8 cellular contexts compared by ENCODE assay signal in the genomic region with DNA sequence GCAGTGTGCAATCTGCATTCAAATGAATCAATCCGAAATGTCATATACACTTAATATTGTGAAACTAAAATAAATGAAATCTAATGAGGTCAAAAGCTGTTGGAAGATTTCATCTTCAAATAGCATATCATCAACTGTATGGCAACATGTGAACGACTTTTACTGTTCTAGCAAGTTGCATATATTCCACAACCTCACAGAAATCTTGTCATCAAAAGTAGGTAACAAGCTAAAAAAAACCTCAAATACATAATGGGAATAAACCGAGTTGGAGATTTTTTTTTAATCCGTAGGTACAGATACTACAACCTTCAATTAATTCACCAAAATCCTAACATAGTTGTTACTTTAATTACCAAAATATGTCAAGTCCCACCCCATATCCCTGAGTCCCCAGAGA. TPM values are rescaled to one million over a fixed set of nuclear protein-coding genes. Genes with fewer than 3 reads are reported as not detected.
DNase-seq lines count a peak whose midpoint lies in the region; ATAC-seq, FAIRE-seq and TF ChIP-seq lines count a peak whose summit lies in the region.

No MANE protein-coding gene starts in this region.

- H3K4me2 ChIP-seq in endothelial cell of umbilical vein (ENCODE audit: insufficient read depth, low read length) (peak overlapping the region; percentile 88), trophoblast cell (ENCODE audit: low read length) (peak overlapping the region; percentile 56)

- peak overlapping the region; percentile 60 to 95 (median 88) for H3K4me3 ChIP-seq in endothelial cell of umbilical vein (replicated peaks in 1 of 3; ENCODE audit: insufficient read depth in 1 of 3, low read depth in 1 of 3, low read length in 3 of 3)
- no peak overlapping the region for H3K4me3 ChIP-seq in trophoblast cell (ENCODE audit: low read depth, low read length)

- no peak overlapping the region for H3K4ac ChIP-seq in trophoblast cell (ENCODE audit: low read depth, low read length)

- intact Hi-C loops in endothelial cell of umbilical vein (cut with micrococcal nuclease) = loop anchor here (2.0 to 5.0 kb wide), 3 partner anchors 47 to 571 kb away; no protein-coding TSS in a partner anchor

- no peak overlapping the region for H2BK120ac ChIP-seq in trophoblast cell (ENCODE audit: insufficient read depth, low read length, poor library complexity)

- no CpG with 5 or more reads among the region's 4 CpGs for WGBS in trophoblast cell (ENCODE audit: extremely low coverage, insufficient coverage, insufficient read length)

- no peak overlapping the region for H4K12ac ChIP-seq in trophoblast cell (ENCODE audit: low read depth, low read length)

- H3K79me2 ChIP-seq in endothelial cell of umbilical vein (ENCODE audit: control insufficient read depth, insufficient read depth, low read length) (peaks cover 58% of the 10 kb centered on the region), trophoblast cell (ENCODE audit: control insufficient read depth, insufficient read depth, low read length, poor library complexity) (peaks cover 12% of the 10 kb centered on the region)

- H3K27ac ChIP-seq in endothelial cell of umbilical vein (ENCODE audit: insufficient read depth, low read depth, low read length) (peak overlapping the region; percentile 75), trophoblast cell (ENCODE audit: low read depth, low read length) (peak overlapping the region; percentile 100)

- no TSS peak for BruUV-seq in endothelial cell of umbilical vein (replicated peaks; lab: Mats Ljungman, UMichigan)

- CTCF ChIA-PET in endothelial cell of umbilical vein (lab: Charles Lee) = interaction anchor here (0.7 to 2.8 kb wide), 5 partner anchors 9 to 234 kb away, joined by 3 to 24 read pairs (median 7); partner anchors contain the start of gene HSDL2

- H3K18ac ChIP-seq in trophoblast cell (ENCODE audit: low read length) = no peak overlapping the region

- no peak overlapping the region for H3K14ac ChIP-seq in trophoblast cell (ENCODE audit: low read length)

- no peak overlapping the region for H2AK5ac ChIP-seq in trophoblast cell (ENCODE audit: low read length)

- peaks cover 2% of the 10 kb centered on the region for H4K20me1 ChIP-seq in endothelial cell of umbilical vein (replicated peaks; ENCODE audit: control insufficient read depth, extremely low read depth, insufficient read depth, low read length)

- no peak overlapping the region for H3K23ac ChIP-seq in trophoblast cell (ENCODE audit: low read length)

- no peaks in the 10 kb centered on the region for H3K9me3 ChIP-seq in ES-I3 (ENCODE audit: control insufficient read depth, insufficient read depth, low read length)
- no peaks in the 10 kb centered on the region for H3K9me3 ChIP-seq in endothelial cell of umbilical vein (replicated peaks; ENCODE audit: control insufficient read depth, insufficient read depth, low read length)
- no peaks in the 10 kb centered on the region for H3K9me3 ChIP-seq in trophoblast cell (ENCODE audit: insufficient read depth, low read depth, low read length)

- DNase-seq in OCI-M1 (lab: John Stamatoyannopoulos, UW) (peak; percentile 69), endothelial cell of umbilical vein (ENCODE audit: low read depth, low spot score) (no peak), trophoblast cell (peak in 1 of 2 donors; percentile 28), NAMALWA (ENCODE audit: low spot score) (no peak), GM19240 (ENCODE audit: insufficient read length, low spot score) (no peak), NCI-H2107 treated with DMSO at 0.1 percent for 48 hours (lab: John Stamatoyannopoulos, UW; ENCODE audit: unreplicated experiment) (no peak)

- H4K8ac ChIP-seq in trophoblast cell (ENCODE audit: low read depth, low read length) = no peak overlapping the region

- no peak overlapping the region for H4K91ac ChIP-seq in trophoblast cell (ENCODE audit: low read depth, low read length)

- H2AFZ ChIP-seq in endothelial cell of umbilical vein (ENCODE audit: low read depth, low read length) = no peak overlapping the region
- no peak overlapping the region for H2AFZ ChIP-seq in trophoblast cell (ENCODE audit: insufficient read depth, low read length, poor library complexity)

- no peak overlapping the region for H2BK12ac ChIP-seq in trophoblast cell (ENCODE audit: low read length)

- H3K27me3 ChIP-seq in endothelial cell of umbilical vein (ENCODE audit: control insufficient read depth in 2 of 2, insufficient read depth in 2 of 2, low read length in 2 of 2) (no peaks in the 10 kb centered on the region), trophoblast cell (ENCODE audit: insufficient read depth, low read length) (no peaks in the 10 kb centered on the region)

- no peak for TF ChIP-seq CTCF in endothelial cell of umbilical vein (IDR thresholded peaks at IDR 0.05; ENCODE audit: extremely low read depth in 1 of 2, insufficient read depth in 1 of 2, low read depth in 1 of 2, low read length in 2 of 2)

- H3K4me1 ChIP-seq in ES-I3 (ENCODE audit: insufficient read depth, low read length) (0 out of 2 replicates have a peak, but pooled peaks cover 3% of the 10 kb centered on the region), endothelial cell of umbilical vein (ENCODE audit: control insufficient read depth, extremely low read depth, insufficient read depth, low read length) (peaks cover 26% of the 10 kb centered on the region), trophoblast cell (ENCODE audit: control insufficient read depth in 1 of 2, insufficient read depth in 2 of 2, low read length in 2 of 2) (no peaks in the 10 kb centered on the region)

- H3K9ac ChIP-seq in ES-I3 (ENCODE audit: low read depth, low read length) (peak overlapping the region; percentile 64), endothelial cell of umbilical vein (replicated peaks; ENCODE audit: extremely low read depth, insufficient read depth, low read length) (peak overlapping the region; percentile 97), trophoblast cell (ENCODE audit: low read length) (no peak overlapping the region)

- no peak for TF ChIP-seq POLR2A in endothelial cell of umbilical vein (IDR thresholded peaks at IDR 0.05; ENCODE audit: low read depth, low read length)

- H2BK5ac ChIP-seq in trophoblast cell (ENCODE audit: low read depth, low read length, poor library complexity) = no peak overlapping the region

- no peak for ATAC-seq in GM18858 (IDR thresholded peaks at IDR 0.05; ENCODE audit: unreplicated experiment)

- no peaks in the 10 kb centered on the region for H3K9me1 ChIP-seq in endothelial cell of umbilical vein (replicated peaks; ENCODE audit: control insufficient read depth, extremely low read depth, insufficient read depth, low read length)

- dilution Hi-C loops in endothelial cell of umbilical vein (cut with MboI; ENCODE audit: extremely low pct_ligation_motif_present, low sequenced_read_pairs) = no loop called here

- peaks cover 13% of the 10 kb centered on the region for H3K79me1 ChIP-seq in trophoblast cell (ENCODE audit: low read length)

- POLR2A ChIA-PET in endothelial cell of umbilical vein (lab: Charles Lee) = no interaction called here

- no peaks in the 10 kb centered on the region for H3K36me3 ChIP-seq in ES-I3 (ENCODE audit: insufficient read depth, low read length)
- no peaks in the 10 kb centered on the region for H3K36me3 ChIP-seq in endothelial cell of umbilical vein (ENCODE audit: control insufficient read depth in 2 of 2, extremely low read depth in 1 of 2, insufficient read depth in 2 of 2, low read length in 2 of 2)
- no peaks in the 10 kb centered on the region for H3K36me3 ChIP-seq in trophoblast cell (ENCODE audit: control insufficient read depth in 1 of 2, insufficient read depth in 2 of 2, low read length in 2 of 2)

- FAIRE-seq in endothelial cell of umbilical vein (lab: Jason Lieb, UNC) = no peak

TF ChIP-seq in endothelial cell of umbilical vein, 7 proteins besides CTCF, POLR2A, EP300 and RAD21:
- no peak for TF ChIP-seq EZH2 (IDR thresholded peaks at IDR 0.05; ENCODE audit: borderline replicate concordance, low read depth, low read length, severe bottlenecking)
- TF ChIP-seq POLR2AphosphoS5 (IDR thresholded peaks at IDR 0.05; ENCODE audit: insufficient read depth, low read depth, low read length) = no peak
- no peak for TF ChIP-seq MAX (IDR thresholded peaks at IDR 0.05; ENCODE audit: insufficient read depth, insufficient read length)
- TF ChIP-seq GATA2 (IDR thresholded peaks at IDR 0.05; ENCODE audit: insufficient read depth, insufficient read length, low read depth, low read length) = no peak
- TF ChIP-seq MYC (IDR thresholded peaks at IDR 0.05; ENCODE audit: low read depth, low read length) = no peak
- TF ChIP-seq JUN (IDR thresholded peaks at IDR 0.05; ENCODE audit: borderline replicate concordance, insufficient read depth, insufficient read length, low read depth) = no peak
- no peak for TF ChIP-seq FOS (IDR thresholded peaks at IDR 0.05; ENCODE audit: borderline replicate concordance, insufficient read depth, low read length)

RNA-seq across cellular contexts. Expression of gene PTBP3, which starts 1.1 kb away (rescaled TPM):
- 73.2 and 75.0 TPM in 2 replicates for total RNA-seq in endothelial cell of umbilical vein
- polyA plus RNA-seq in endothelial cell of umbilical vein = 42.4 and 49.5 TPM in 2 replicates
- polyA plus RNA-seq in endothelial cell of umbilical vein (2011; cell fraction: cytosol; rRNA removed) = 28.9 and 33.2 TPM in 2 replicates
- 29.8 and 35.3 TPM in 2 replicates for polyA plus RNA-seq in endothelial cell of umbilical vein (2011; cell fraction: nucleus; rRNA removed)
- polyA plus RNA-seq in endothelial cell of umbilical vein (2012) = 21.2 and 32.0 TPM in 2 replicates
- polyA minus RNA-seq in endothelial cell of umbilical vein = 87.6 and 106 TPM in 2 replicates
- 23.7 TPM for polyA minus RNA-seq in endothelial cell of umbilical vein (2011; cell fraction: cytosol; rRNA and poly(A)+ RNA removed)
- polyA minus RNA-seq in endothelial cell of umbilical vein (2011; cell fraction: nucleus; rRNA and poly(A)+ RNA removed) = 34.5 and 49.3 TPM in 2 replicates
- 64.1 and 68.0 TPM in 2 replicates for polyA plus RNA-seq in trophoblast cell (2013)

RNA-seq across cellular contexts. Expression of gene HSDL2, which starts 47.6 kb away (rescaled TPM):
- total RNA-seq in endothelial cell of umbilical vein = 15.6 and 22.1 TPM in 2 replicates
- 4.0 and 5.6 TPM in 2 replicates for polyA plus RNA-seq in endothelial cell of umbilical vein
- 10.8 and 11.9 TPM in 2 replicates for polyA plus RNA-seq in endothelial cell of umbilical vein (2011; cell fraction: cytosol; rRNA removed)
- polyA plus RNA-seq in endothelial cell of umbilical vein (2011; cell fraction: nucleus; rRNA removed) = 9.5 and 11.1 TPM in 2 replicates
- 25.4 and 27.2 TPM in 2 replicates for polyA plus RNA-seq in endothelial cell of umbilical vein (2012)
- 18.9 and 25.1 TPM in 2 replicates for polyA minus RNA-seq in endothelial cell of umbilical vein
- polyA minus RNA-seq in endothelial cell of umbilical vein (2011; cell fraction: cytosol; rRNA and poly(A)+ RNA removed) = 49.8 TPM
- polyA minus RNA-seq in endothelial cell of umbilical vein (2011; cell fraction: nucleus; rRNA and poly(A)+ RNA removed) = 6.1 and 6.9 TPM in 2 replicates
- polyA plus RNA-seq in trophoblast cell (2013) = 16.2 and 16.4 TPM in 2 replicates
